Comparison of ENCODE assay signal across 29 cellular contexts in the genomic region with DNA sequence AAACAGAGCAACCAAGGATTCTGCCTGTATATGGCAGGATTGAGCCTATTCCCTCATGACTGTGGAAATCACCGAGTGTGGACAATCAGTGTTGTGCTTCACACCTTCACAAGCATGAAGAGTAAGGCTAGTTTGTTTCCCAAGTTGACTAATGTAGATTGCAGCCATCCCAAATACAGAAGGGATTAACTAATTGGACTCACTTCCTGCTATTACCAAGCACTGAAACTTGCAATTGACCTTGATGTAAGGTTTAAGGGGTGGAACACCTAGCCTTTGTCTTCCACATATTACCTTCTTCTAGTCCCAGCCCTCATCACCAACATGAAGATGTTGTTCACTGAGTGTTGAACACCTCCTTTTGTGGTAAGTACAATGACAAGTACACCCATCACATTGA.
"Had no signal": no experiment of that assay in that cellular context is flagged by ENCODE, and none has a peak within 500 bp of the region (broad histone marks: within the 10 kb centered on the region; RNA-seq: fewer than 3 reads in every experiment).

No MANE protein-coding gene starts in this region.

- H3K4me1 ChIP-seq: ascending aorta, right atrium auricular region, thyroid gland had no signal

- H3K4me3 ChIP-seq: ascending aorta, coronary artery, dorsolateral prefrontal cortex, esophagus muscularis mucosa, right atrium auricular region, smooth muscle cell, thyroid gland, upper lobe of left lung, vagina had no signal

- FAIRE-seq: frontal cortex had no signal

- H3K36me3 ChIP-seq: ascending aorta, esophagus muscularis mucosa, right atrium auricular region, thyroid gland, upper lobe of left lung, vagina had no signal

- H3K4me2 ChIP-seq: smooth muscle cell had no signal

- DNase-seq: activated CD4-positive, alpha-beta memory T cell treated with anti-CD3 and anti-CD28 coated beads, Interleukin-2, amount 10 ng/mL, durations not matched to agents 7 days and 5 days; activated CD4-positive, alpha-beta T cell treated with anti-CD3 and anti-CD28 coated beads for 1 hour; activated CD4-positive, alpha-beta T cell treated with anti-CD3 and anti-CD28 coated beads, Interleukin-2, amount 10 ng/mL, durations not matched to agents 7 days and 5 days; activated CD8-positive, alpha-beta memory T cell treated with anti-CD3 and anti-CD28 coated beads, Interleukin-2, amount 50 U/mL, for 48 hours; activated gamma-delta T cell; activated naive CD4-positive, alpha-beta T cell treated with anti-CD3 and anti-CD28 coated beads, Interleukin-2, amount 10 ng/mL, durations not matched to agents 7 days and 5 days; activated naive CD8-positive, alpha-beta T cell treated with anti-CD3 and anti-CD28 coated beads, Interleukin-2, amount 10 ng/mL, durations not matched to agents 7 days and 5 days; activated T-cell treated with anti-CD3 and anti-CD28 coated beads, Interleukin-2, amount 50 U/mL, for 24 hours; dorsolateral prefrontal cortex; effector memory CD8-positive, alpha-beta T cell; left ventricle myocardium superior; naive thymus-derived CD8-positive, alpha-beta T cell; occipital lobe; stimulated activated CD4-positive, alpha-beta T cell treated with anti-CD3 and anti-CD28 coated beads, Interleukin-1b, Interleukin-23, amount 100 ng/mL, for 48 hours; stimulated activated CD4-positive, alpha-beta T cell treated with anti-CD3 and anti-CD28 coated beads, Interleukin-4, amount 100 ng/mL, for 4 hours; stimulated activated CD8-positive, alpha-beta memory T cell treated with anti-CD3 and anti-CD28 coated beads, Interleukin-4, amount 100 ng/mL, for 48 hours; stimulated activated naive CD8-positive, alpha-beta T cell treated with anti-CD3 and anti-CD28 coated beads, Interleukin-15, amount 100 ng/mL, for 72 hours; T1000; thyroid gland; upper lobe of left lung had no signal

- ATAC-seq: effector memory CD8-positive, alpha-beta T cell; left ventricle myocardium superior; naive thymus-derived CD8-positive, alpha-beta T cell; stimulated activated memory B cell treated with anti-CD40 and anti-IgM and Interleukin-4, amounts not matched to agents 10 μg/mL and 1 μg/mL and 100 μg/mL, for 72 hours; stimulated activated naive CD8-positive, alpha-beta T cell treated with anti-CD3 and anti-CD28 coated beads, Interleukin-15, amount 100 ng/mL, for 72 hours; WTC11 had no signal

- H3K9me3 ChIP-seq: ascending aorta, esophagus muscularis mucosa, right atrium auricular region, thyroid gland, upper lobe of left lung, vagina had no signal

- H3K27ac ChIP-seq: ascending aorta, coronary artery, dorsolateral prefrontal cortex, esophagus muscularis mucosa, right atrium auricular region, thyroid gland, upper lobe of left lung, vagina had no signal

- H3K27me3 ChIP-seq: ascending aorta, esophagus muscularis mucosa, right atrium auricular region, thyroid gland, upper lobe of left lung, vagina had no signal
